ENCODE assay signal across 8 cellular contexts in genomic region chr13:79393564-79394249, GRCh38. TPM values are rescaled to one million over a fixed set of nuclear protein-coding genes. Genes with fewer than 3 reads are reported as not detected.
DNase-seq lines count a peak whose midpoint lies in the region; ATAC-seq and TF ChIP-seq lines count a peak whose summit lies in the region.

No MANE protein-coding gene starts in this region.

- in situ Hi-C loops in GM13977 (cut with MboI; ENCODE audit: low pct_unique_long_range_greater_than_20kb, low sequenced_read_pairs, unreplicated experiment): no loop called here

- BruUV-seq in OCI-LY7 (replicated peaks; lab: Mats Ljungman, UMichigan): no TSS peak

- peak overlapping the region; percentile 67 for H3K27ac ChIP-seq in OCI-LY7 (ENCODE audit: low read depth, low read length, poor library complexity, severe bottlenecking)

- CTCF ChIA-PET in OCI-LY7 (lab: Charles Lee; ENCODE audit: unreplicated experiment): no interaction called here

- H4K20me1 ChIP-seq in OCI-LY7 (ENCODE audit: insufficient read depth, low read length): peaks cover 46% of the 10 kb centered on the region

- intact Hi-C loops in OCI-LY7 (cut with micrococcal nuclease; ENCODE audit: unreplicated experiment): no loop called here

- H3K9me3 ChIP-seq in OCI-LY7 (ENCODE audit: low read length): peaks cover 27% of the 10 kb centered on the region

- peak overlapping the region; percentile 75 for H3K4me2 ChIP-seq in OCI-LY7 (ENCODE audit: low read length)

- peaks cover 88% of the 10 kb centered on the region for H3K36me3 ChIP-seq in OCI-LY7 (ENCODE audit: insufficient read depth, low read length)

- H3K4me3 ChIP-seq in OCI-LY7 (ENCODE audit: low read depth, low read length, poor library complexity, severe bottlenecking) (peak overlapping the region; percentile 45), choroid plexus epithelial cell (ENCODE audit: low read depth, low read length) (peak overlapping the region; percentile 3)

- ATAC-seq in GM19452 (IDR thresholded peaks at IDR 0.05; ENCODE audit: unreplicated experiment) (peak; percentile 73), HG03432 (IDR thresholded peaks at IDR 0.05; ENCODE audit: unreplicated experiment) (peak; percentile 86)

- H3K9me2 ChIP-seq in OCI-LY7 (ENCODE audit: insufficient read depth, low read length): no peaks in the 10 kb centered on the region

- peaks cover 98% of the 10 kb centered on the region for H3K79me2 ChIP-seq in OCI-LY7 (ENCODE audit: insufficient read depth, low read depth, low read length)

- DNase-seq in DMS 273 treated with DMSO at 0.1 percent for 48 hours (lab: John Stamatoyannopoulos, UW) (peak; percentile 44), OCI-LY7 (ENCODE audit: low spot score) (peak; percentile 72), choroid plexus epithelial cell (ENCODE audit: low read depth) (peak; percentile 84), GM13977 (ENCODE audit: low spot score) (no peak), inferior parietal cortex (ENCODE audit: extremely low spot score) (no peak)
- peak; percentile 44 for DNase-seq in stimulated activated CD8-positive, alpha-beta memory T cell treated with anti-CD3 and anti-CD28 coated beads, Interleukin-4, amount 100 ng/mL, for 48 hours

- peaks cover 47% of the 10 kb centered on the region for H3K4me1 ChIP-seq in OCI-LY7 (ENCODE audit: insufficient read depth, low read length, poor library complexity, severe bottlenecking)

- TF ChIP-seq CTCF in OCI-LY7 (conservative IDR thresholded peaks at IDR 0.05; ENCODE audit: low read length) (no peak), choroid plexus epithelial cell (conservative IDR thresholded peaks at IDR 0.05; ENCODE audit: low read depth, low read length) (no peak), GM13977 (IDR thresholded peaks at IDR 0.05; ENCODE audit: extremely low read depth, insufficient read depth, missing control alignments) (no peak)

- no peak overlapping the region for H2AFZ ChIP-seq in OCI-LY7 (ENCODE audit: low read length)

- POLR2A ChIA-PET in OCI-LY7 (lab: Charles Lee): interaction anchor here (0.6 to 1.9 kb wide), 3 partner anchors 8 to 16 kb away, joined by 4 to 5 read pairs (median 5); no protein-coding TSS in a partner anchor

RNA-seq across cellular contexts. Expression of gene RBM26, which starts 12.3 kb away (rescaled TPM):
- total RNA-seq in OCI-LY7 (2014; rRNA removed; shearing (Covaris generic)): 44.1 and 46.1 TPM in 2 replicates
- 85.2 and 91.6 TPM in 2 replicates for total RNA-seq in OCI-LY7 (2022)

Comparison
In these comparisons a context has a peak if more than half of its experiments do, and no peak if none do; other contexts are left out.
1. DNase-seq: peak in DMS 273 treated with DMSO at 0.1 percent for 48 hours (single experiment), OCI-LY7 (single experiment), choroid plexus epithelial cell (single experiment) and stimulated activated CD8-positive, alpha-beta memory T cell treated with anti-CD3 and anti-CD28 coated beads, Interleukin-4, amount 100 ng/mL, for 48 hours (single experiment); none in GM13977 (single experiment) and inferior parietal cortex (single experiment).